ENCODE assay signal across 30 cellular contexts in genomic region chr2:143225931-143226330, GRCh38.
DNase-seq lines count a peak whose midpoint lies in the region; ATAC-seq lines count a peak whose summit lies in the region.
"Had no signal": no experiment of that assay in that cellular context is flagged by ENCODE, and none has a peak within 500 bp of the region (broad histone marks: within the 10 kb centered on the region; RNA-seq: fewer than 3 reads in every experiment).

No MANE protein-coding gene starts in this region.

- no peaks in the 10 kb centered on the region for H3K27me3 Mint-ChIP-seq in activated T-cell treated with anti-CD3 and anti-CD28 coated beads, Interleukin-2, amount 50 U/mL, for 72 hours (ENCODE audit: low read depth)
- H3K27me3 Mint-ChIP-seq in CD8-positive, alpha-beta memory T cell = no peaks in the 10 kb centered on the region
- H3K27me3 Mint-ChIP-seq in T-helper 17 cell = no peaks in the 10 kb centered on the region
- no peaks in the 10 kb centered on the region for H3K27me3 Mint-ChIP-seq in memory B cell
- H3K27me3 Mint-ChIP-seq: progenitor cell of endocrine pancreas had no signal

- no peak overlapping the region for H3K4me3 ChIP-seq in CD8-positive, alpha-beta memory T cell (ENCODE audit: low read length)
- H3K4me3 ChIP-seq: esophagus squamous epithelium, heart right ventricle, sigmoid colon, transverse colon had no signal

- H3K4me1 Mint-ChIP-seq in activated T-cell treated with anti-CD3 and anti-CD28 coated beads, Interleukin-2, amount 50 U/mL, for 72 hours (ENCODE audit: low read depth) = peaks cover 34% of the 10 kb centered on the region
- peaks cover 40 to 75% (median 71%) of the 10 kb centered on the region in 3 donors for H3K4me1 Mint-ChIP-seq in CD8-positive, alpha-beta memory T cell
- H3K4me1 Mint-ChIP-seq in T-helper 17 cell (peaks cover 30% of the 10 kb centered on the region), memory B cell (peaks cover 15% of the 10 kb centered on the region)

- H3K27ac Mint-ChIP-seq in activated T-cell treated with anti-CD3 and anti-CD28 coated beads, Interleukin-2, amount 50 U/mL, for 72 hours = peak overlapping the region; percentile 83
- peak overlapping the region; percentile 14 to 69 (median 46) for H3K27ac Mint-ChIP-seq in CD8-positive, alpha-beta memory T cell
- H3K27ac Mint-ChIP-seq in T-helper 17 cell (peak overlapping the region; percentile 89), memory B cell (peak overlapping the region; percentile 25)
- H3K27ac Mint-ChIP-seq: progenitor cell of endocrine pancreas had no signal

- H3K4me1 ChIP-seq in CD8-positive, alpha-beta memory T cell (ENCODE audit: insufficient read depth, low read length) = peaks cover 32% of the 10 kb centered on the region
- H3K4me1 ChIP-seq: esophagus squamous epithelium, heart right ventricle, sigmoid colon, transverse colon had no signal

- peak overlapping the region in 1 of 2 donors; percentile 67 for H3K4me3 Mint-ChIP-seq in activated T-cell treated with anti-CD3 and anti-CD28 coated beads, Interleukin-2, amount 50 U/mL, for 72 hours
- H3K4me3 Mint-ChIP-seq in CD8-positive, alpha-beta memory T cell = peak overlapping the region in 3 of 7 donors; percentile 8 to 21 (median 9)
- H3K4me3 Mint-ChIP-seq in T-helper 17 cell (peak overlapping the region; percentile 82), memory B cell (no peak overlapping the region)

- H3K9me3 Mint-ChIP-seq in activated T-cell treated with anti-CD3 and anti-CD28 coated beads, Interleukin-2, amount 50 U/mL, for 72 hours = no peaks in the 10 kb centered on the region
- H3K9me3 Mint-ChIP-seq in CD8-positive, alpha-beta memory T cell = no peaks in the 10 kb centered on the region
- H3K9me3 Mint-ChIP-seq in memory B cell = no peaks in the 10 kb centered on the region

- H3K36me3 ChIP-seq in CD8-positive, alpha-beta memory T cell (ENCODE audit: insufficient read depth, low read length) = peaks cover 21% of the 10 kb centered on the region
- H3K36me3 ChIP-seq: brain microvascular endothelial cell, esophagus squamous epithelium, sigmoid colon, transverse colon had no signal

- CTCF ChIA-PET in CD8-positive, alpha-beta memory T cell (lab: Charles Lee) = interaction anchor here (1.2 to 6.8 kb wide), 4 partner anchors 26 to 191 kb away, joined by 3 to 39 read pairs (median 3); no protein-coding TSS in a partner anchor

- H3K27me3 ChIP-seq in CD8-positive, alpha-beta memory T cell (ENCODE audit: insufficient read depth, low read length, poor library complexity, severe bottlenecking) = no peaks in the 10 kb centered on the region
- H3K27me3 ChIP-seq: brain microvascular endothelial cell, esophagus squamous epithelium, heart right ventricle, sigmoid colon, transverse colon had no signal

- no peak for ATAC-seq in activated T-cell treated with anti-CD3 and anti-CD28 coated beads, Interleukin-2, amount 50 U/mL, for 72 hours (replicated peaks in 1 of 2)
- ATAC-seq in T-helper 17 cell (peak; percentile 73), memory B cell (ENCODE audit: low read depth) (no peak), HG02981 (IDR thresholded peaks at IDR 0.05; ENCODE audit: unreplicated experiment) (no peak)
- ATAC-seq: HCT116, heart right ventricle had no signal

- H3K27ac ChIP-seq in CD8-positive, alpha-beta memory T cell (ENCODE audit: low read depth, low read length) = no peak overlapping the region
- H3K27ac ChIP-seq: brain microvascular endothelial cell, esophagus squamous epithelium, heart right ventricle, sigmoid colon, transverse colon had no signal

- peaks cover 6 to 13% of the 10 kb centered on the region in 2 donors for H3K36me3 Mint-ChIP-seq in activated T-cell treated with anti-CD3 and anti-CD28 coated beads, Interleukin-2, amount 50 U/mL, for 72 hours (ENCODE audit: insufficient read depth in 2 of 2)
- peaks cover 7 to 45% (median 10%) of the 10 kb centered on the region in 3 donors for H3K36me3 Mint-ChIP-seq in CD8-positive, alpha-beta memory T cell
- H3K36me3 Mint-ChIP-seq in T-helper 17 cell (ENCODE audit: low read depth) = peaks cover 5% of the 10 kb centered on the region
- H3K36me3 Mint-ChIP-seq in memory B cell = peaks cover 23% of the 10 kb centered on the region

- POLR2A ChIA-PET in CD8-positive, alpha-beta memory T cell (lab: Charles Lee) = no interaction called here

- no peak for DNase-seq in activated T-cell treated with anti-CD3 and anti-CD28 coated beads, Interleukin-2, amount 50 U/mL, for 72 hours
- DNase-seq in activated T-cell treated with anti-CD3 and anti-CD28 coated beads, Interleukin-2, amount 50 U/mL, for 48 hours = no peak
- no peak for DNase-seq in CD8-positive, alpha-beta memory T cell
- DNase-seq in T-helper 17 cell = no peak
- DNase-seq in memory B cell (ENCODE audit: low spot score in 2 of 2) = no peak
- DNase-seq in HT-29 (ENCODE audit: low spot score) = no peak
- DNase-seq in putamen (ENCODE audit: low spot score) = no peak
- DNase-seq: ACHN; activated CD4-positive, CD25-positive, alpha-beta regulatory T cell; amniotic stem cell; brain microvascular endothelial cell; cerebellar nuclear complex; dermis blood vessel endothelial cell; DMS79; esophagus squamous epithelium; heart right ventricle; IMR-90; kidney; NCI-H1436 treated with DMSO at 0.1 percent for 48 hours; NCI-H446 treated with DMSO at 0.1 percent for 48 hours; NCI-H82; SIG-M5; sigmoid colon; stimulated activated CD4-positive, alpha-beta T cell treated with anti-CD3 and anti-CD28 coated beads, Interleukin-12 subunit alpha, Interleukin-12 subunit beta, amount 100 ng/mL, for 4 hours; stimulated activated CD4-positive, alpha-beta T cell treated with anti-CD3 and anti-CD28 coated beads, Interleukin-2, amount 100 ng/mL, for 48 hours; SW 1271; transverse colon had no signal

- no peaks in the 10 kb centered on the region for H3K9me3 ChIP-seq in CD8-positive, alpha-beta memory T cell (ENCODE audit: low read length)
- H3K9me3 ChIP-seq in T-helper 17 cell (ENCODE audit: control insufficient read depth, low read length, poor library complexity, severe bottlenecking) = no peaks in the 10 kb centered on the region
- H3K9me3 ChIP-seq: esophagus squamous epithelium, heart right ventricle, sigmoid colon, transverse colon had no signal

Comparison
In these comparisons a context has a peak if more than half of its experiments do, and no peak if none do; other contexts are left out.
1. H3K27ac Mint-ChIP-seq: peak in every context shown above with its lines; median percentile 89 in T-helper 17 cell; 83 in activated T-cell treated with anti-CD3 and anti-CD28 coated beads, Interleukin-2, amount 50 U/mL, for 72 hours; 46 in CD8-positive, alpha-beta memory T cell; 25 in memory B cell.